Comparison of ENCODE assay signal across 8 cellular contexts in genomic region chr11:47161134-47161854, GRCh38. TPM values are rescaled to one million over a fixed set of nuclear protein-coding genes. Genes with fewer than 3 reads are reported as not detected.
DNase-seq lines count a peak whose midpoint lies in the region; ATAC-seq and TF ChIP-seq lines count a peak whose summit lies in the region.

No MANE protein-coding gene starts in this region.

- peaks cover 8 to 27% (median 21%) of the 10 kb centered on the region in 3 experiments for H3K36me3 Mint-ChIP-seq in H9 (ENCODE audit: insufficient read depth in 1 of 3, low read depth in 3 of 3)

- H3K23ac ChIP-seq in H9 (ENCODE audit: insufficient read length, low read depth, low read length), result no peak overlapping the region

- H4K8ac ChIP-seq in H9 (replicated peaks; ENCODE audit: insufficient read length, low read depth, low read length), result no peak overlapping the region

- H3K56ac ChIP-seq in H9 (ENCODE audit: insufficient read length, low read depth, low read length), result no peak overlapping the region

- peak; percentile 76 for TF ChIP-seq CTCF in H9 (conservative IDR thresholded peaks at IDR 0.05)
- peak; percentile 85 for TF ChIP-seq CTCF in WI38 (IDR thresholded peaks at IDR 0.05; ENCODE audit: low read depth, low read length)

- no peak overlapping the region for H3K27ac ChIP-seq in H9 (ENCODE audit: insufficient read length, low read depth, low read length)

- H3K27ac Mint-ChIP-seq in H9, result peak overlapping the region in 1 of 3 experiments; percentile 10; a peak in 1 of 7 replicates

- H3T11ph ChIP-seq in H9 (ENCODE audit: low read length), result no peak overlapping the region

- no peak overlapping the region for H3K4ac ChIP-seq in H9 (ENCODE audit: low read depth, low read length)

- H3K79me1 ChIP-seq in H9 (ENCODE audit: insufficient read depth, low read depth, low read length, poor library complexity, severe bottlenecking), result no peaks in the 10 kb centered on the region

- no peaks in the 10 kb centered on the region; a peak in 1 of 5 replicates for H3K9me3 Mint-ChIP-seq in H9

- no peaks in the 10 kb centered on the region for H3K23me2 ChIP-seq in H9 (ENCODE audit: insufficient read length, low read depth, low read length, poor library complexity, severe bottlenecking)

- no peak overlapping the region for H3K4me3 ChIP-seq in WI38 (ENCODE audit: low read depth, low read length)

- H2BK5ac ChIP-seq in H9 (ENCODE audit: insufficient read length, low read length), result no peak overlapping the region

- H3K79me2 ChIP-seq in H9 (ENCODE audit: insufficient read depth, low read length), result no peaks in the 10 kb centered on the region

- H2BK120ac ChIP-seq in H9 (ENCODE audit: low read depth, low read length, poor library complexity, severe bottlenecking), result no peak overlapping the region

- H4K20me1 ChIP-seq in H9 (ENCODE audit: control insufficient read depth, insufficient read depth, insufficient read length), result no peaks in the 10 kb centered on the region

- H3K4me1 ChIP-seq in H9 (ENCODE audit: insufficient read depth, low read length), result no peaks in the 10 kb centered on the region

- H2AFZ ChIP-seq in H9 (ENCODE audit: low read length), result no peak overlapping the region

- no peak overlapping the region for H2BK15ac ChIP-seq in H9 (ENCODE audit: low read depth, low read length)

- no peak overlapping the region for H3K18ac ChIP-seq in H9 (ENCODE audit: insufficient read length, low read depth, low read length)

- peak; percentile 84 for DNase-seq in DMS 273 (lab: John Stamatoyannopoulos, UW; ENCODE audit: unreplicated experiment)
- peak; percentile 88 for DNase-seq in H9
- peak; percentile 15 for DNase-seq in NCI-H2029 treated with DMSO at 0.1 percent for 48 hours (lab: John Stamatoyannopoulos, UW)
- DNase-seq in central memory CD4-positive, alpha-beta T cell, result peak; percentile 48
- DNase-seq in kidney tubule cell (ENCODE audit: low spot score), result peak; percentile 66
- peak; percentile 32 to 59 for DNase-seq in stimulated activated CD4-positive, alpha-beta T cell treated with anti-CD3 and anti-CD28 coated beads, Interleukin-4, amount 100 ng/mL, for 4 hours

- WGBS in H9 (ENCODE audit: extremely low coverage, insufficient read length, low lambda C conversion rate), result no CpG with 5 or more reads among the region's 14 CpGs

- no peaks in the 10 kb centered on the region; the same call in 1 of the 2 replicates for H3K27me3 Mint-ChIP-seq in H9 (ENCODE audit: low read depth)

- H3K9me3 ChIP-seq in H9 (ENCODE audit: control insufficient read depth, low read depth, low read length), result no peaks in the 10 kb centered on the region

- no peak overlapping the region for H3K4me2 ChIP-seq in H9 (ENCODE audit: insufficient read depth, insufficient read length, low read length)

- no peak overlapping the region for H3K4me3 Mint-ChIP-seq in H9

- H4K91ac ChIP-seq in H9 (ENCODE audit: insufficient read length, low read depth, low read length), result no peak overlapping the region

- H2BK12ac ChIP-seq in H9 (ENCODE audit: insufficient read length, low read depth, low read length), result no peak overlapping the region

- H2BK20ac ChIP-seq in H9 (ENCODE audit: low read depth, low read length, poor library complexity, severe bottlenecking), result no peak overlapping the region

- no peak overlapping the region for H3K9ac ChIP-seq in H9 (ENCODE audit: extremely low read depth, insufficient read length, low read length)

- peaks cover 5 to 11% of the 10 kb centered on the region in 2 experiments; a peak in 1 of 4 replicates for H3K4me1 Mint-ChIP-seq in H9

- no peak overlapping the region for H2AK5ac ChIP-seq in H9 (ENCODE audit: insufficient read length, low read length)

- no peak overlapping the region for H4K5ac ChIP-seq in H9 (ENCODE audit: insufficient read length, low read depth, low read length)

- H3K27me3 ChIP-seq in H9 (ENCODE audit: insufficient read depth, low read length), result no peaks in the 10 kb centered on the region

- no peak for ATAC-seq in HG02610 (IDR thresholded peaks at IDR 0.05; ENCODE audit: unreplicated experiment)

- H3K14ac ChIP-seq in H9 (ENCODE audit: insufficient read depth, low read length), result no peak overlapping the region

RNA-seq across cellular contexts. Expression of gene ARFGAP2, which starts 15.4 kb away (rescaled TPM):
- total RNA-seq in H9 (2021), result 65.1 and 72.3 TPM in 2 replicates

RNA-seq across cellular contexts. Expression of gene PACSIN3, which starts 24.9 kb away (rescaled TPM):
- total RNA-seq in H9 (2021), result 62.2 and 63.0 TPM in 2 replicates

RNA-seq across cellular contexts. Expression of gene DDB2, which starts 53.5 kb away (rescaled TPM):
- 65.0 and 67.0 TPM in 2 replicates for total RNA-seq in H9 (2021)

Comparison
In these comparisons a context has a peak if more than half of its experiments do, and no peak if none do; other contexts are left out.
1. DNase-seq: peak in every context shown above with its lines; median percentile 88 in H9; 84 in DMS 273; 66 in kidney tubule cell; 48 in central memory CD4-positive, alpha-beta T cell; 46 in stimulated activated CD4-positive, alpha-beta T cell treated with anti-CD3 and anti-CD28 coated beads, Interleukin-4, amount 100 ng/mL, for 4 hours; 15 in NCI-H2029 treated with DMSO at 0.1 percent for 48 hours.